30 cellular contexts compared by ENCODE assay signal in the genomic region with DNA sequence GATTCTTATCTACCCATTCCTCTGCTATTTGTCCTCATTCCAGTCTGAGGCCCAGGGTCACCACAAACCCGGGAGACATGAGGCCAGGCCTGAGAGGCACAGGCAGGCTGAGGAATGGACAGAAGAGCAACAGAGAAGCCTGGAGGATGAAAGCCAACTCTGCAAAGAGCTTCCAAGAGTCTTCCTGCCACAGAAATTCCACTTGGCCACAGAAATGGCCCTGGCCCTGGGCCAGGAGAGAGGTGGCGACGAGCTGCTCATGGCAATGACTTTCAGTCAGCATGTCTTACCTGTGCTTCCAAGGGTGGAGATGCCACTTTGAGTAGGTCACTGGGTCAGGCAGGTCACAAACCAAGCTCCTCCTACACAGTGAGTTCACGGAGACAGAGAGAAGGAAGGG.
"Had no signal": no experiment of that assay in that cellular context is flagged by ENCODE, and none has a peak within 500 bp of the region (broad histone marks: within the 10 kb centered on the region; RNA-seq: fewer than 3 reads in every experiment).

No MANE protein-coding gene starts in this region.

- H3K4me1 ChIP-seq: gastrocnemius medialis, pancreas, prostate gland, uterus had no signal

- H3K9me3 ChIP-seq: gastrocnemius medialis, pancreas, prostate gland, uterus had no signal

- H3K27me3 ChIP-seq: gastrocnemius medialis, pancreas, uterus had no signal

- H3K27ac ChIP-seq: epithelial cell of prostate, gastrocnemius medialis, pancreas, prostate gland, uterus, WERI-Rb-1 had no signal

- H3K36me3 ChIP-seq: gastrocnemius medialis, pancreas, prostate gland, uterus, WERI-Rb-1 had no signal

- H3K4me3 ChIP-seq: gastrocnemius medialis, pancreas, prostate gland, uterus had no signal

- ATAC-seq: activated CD4-positive, CD25-positive, alpha-beta regulatory T cell treated with anti-CD3 and anti-CD28 coated beads, Interleukin-2, amount 50 U/mL, for 24 hours; gastrocnemius medialis; left ventricle myocardium superior; pancreas; sciatic nerve; stimulated activated memory B cell treated with anti-CD40 and anti-IgM and Interleukin-4, amounts not matched to agents 10 μg/mL and 1 μg/mL and 100 μg/mL, for 72 hours had no signal

- DNase-seq: activated CD4-positive, alpha-beta memory T cell treated with anti-CD3 and anti-CD28 coated beads for 36 hours; activated CD4-positive, alpha-beta T cell treated with anti-CD3 and anti-CD28 coated beads, Interleukin-2, amount 10 ng/mL, durations not matched to agents 24 days and 14 days; activated CD8-positive, alpha-beta memory T cell treated with anti-CD3 and anti-CD28 coated beads, Interleukin-2, amount 50 U/mL, for 4 hours; activated gamma-delta T cell; activated naive CD4-positive, alpha-beta T cell treated with anti-CD3 and anti-CD28 coated beads, Interleukin-2, amount 10 ng/mL, durations not matched to agents 7 days and 5 days; activated naive CD8-positive, alpha-beta T cell treated with anti-CD3 and anti-CD28 coated beads, Interleukin-2, amount 10 ng/mL, durations not matched to agents 7 days and 5 days; activated T-cell treated with anti-CD3 and anti-CD28 coated beads, Interleukin-2, amount 50 U/mL, for 24 hours; central memory CD4-positive, alpha-beta T cell; effector CD8-positive, alpha-beta T cell; gastrocnemius medialis; glutamatergic neuron; left ventricle myocardium superior; naive B cell; nucleus accumbens; pancreas; retina; small intestine; stimulated activated CD4-positive, alpha-beta T cell treated with anti-CD3 and anti-CD28 coated beads, Interleukin-1b, Interleukin-23, amount 100 ng/mL, for 48 hours; stimulated activated CD4-positive, alpha-beta T cell treated with anti-CD3 and anti-CD28 coated beads, Interleukin-4, amount 100 ng/mL, for 4 hours; stimulated activated CD8-positive, alpha-beta memory T cell treated with anti-CD3 and anti-CD28 coated beads, Interleukin-4, amount 100 ng/mL, for 48 hours; stimulated activated naive CD8-positive, alpha-beta T cell treated with anti-CD3 and anti-CD28 coated beads, Interleukin-15, amount 100 ng/mL, for 72 hours; substantia nigra; T1000; uterus; WERI-Rb-1 had no signal
